ENCODE assay signal across 16 cellular contexts in genomic region chr7:45161138-45161537, GRCh38. TPM values are rescaled to one million over a fixed set of nuclear protein-coding genes. Genes with fewer than 3 reads are reported as not detected.
A peak's percentile ranks its signal among the peaks of the same experiment; 100 is the strongest.
DNase-seq lines count a peak whose midpoint lies in the region; ATAC-seq and TF ChIP-seq lines count a peak whose summit lies in the region.
"Had no signal": no experiment of that assay in that cellular context is flagged by ENCODE, and none has a peak within 500 bp of the region (broad histone marks: within the 10 kb centered on the region; RNA-seq: fewer than 3 reads in every experiment).

No MANE protein-coding gene starts in this region.

- H3K9ac ChIP-seq in BLaER1 treated with 17β-estradiol and CSF1 and Interleukin-3, amounts not matched to agents 10 nM and 100 nM, result peak overlapping the region in 8 of 11 experiments; percentile 22 to 62 (median 50); a peak in 12 of 22 replicates

- TF ChIP-seq POLR2A in spleen (IDR thresholded peaks at IDR 0.05) (no peak), thyroid gland (IDR thresholded peaks at IDR 0.05) (no peak)

- no peak for DNase-seq in T-helper 1 cell
- DNase-seq in central memory CD8-positive, alpha-beta T cell (ENCODE audit: low spot score in 2 of 2), result no peak
- DNase-seq in spleen, result peak; percentile 29
- no peak for DNase-seq in thyroid gland
- no peak for DNase-seq in BE2C
- DNase-seq in NCI-H2227 treated with DMSO at 0.1 percent for 48 hours (lab: John Stamatoyannopoulos, UW), result no peak
- DNase-seq: 8988T, COR-L47, KG1, NCI-H1048, NCI-H146, NCI-H2107, PC-9 had no signal

- no peak overlapping the region for H3K27ac Mint-ChIP-seq in T-helper 1 cell treated with Interleukin-12 subunit alpha and Interleukin-12 subunit beta and Interleukin-4 antibody, amounts not matched to agents 30 μg/mL and 1 μg/mL, for 36 hours
- peak overlapping the region; percentile 18 for H3K27ac Mint-ChIP-seq in central memory CD8-positive, alpha-beta T cell (ENCODE audit: low read depth)

- peak overlapping the region in 9 of 11 experiments; percentile 38 to 79 (median 74); a peak in 16 of 22 replicates for H3K27ac ChIP-seq in BLaER1 treated with 17β-estradiol and CSF1 and Interleukin-3, amounts not matched to agents 10 nM and 100 nM
- peak overlapping the region in 1 of 8 donors; percentile 31 for H3K27ac ChIP-seq in spleen
- peak overlapping the region in 1 of 3 donors; percentile 36 for H3K27ac ChIP-seq in thyroid gland
- H3K27ac ChIP-seq: C4-2B, PC-9 had no signal

- H3K4me3 ChIP-seq in BLaER1 treated with 17β-estradiol and CSF1 and Interleukin-3, amounts not matched to agents 10 nM and 100 nM, result no peak overlapping the region
- H3K4me3 ChIP-seq in spleen (no peak overlapping the region), thyroid gland (replicated peaks in 1 of 3) (no peak overlapping the region), BE2C (ENCODE audit: low read depth, low read length) (no peak overlapping the region)
- H3K4me3 ChIP-seq: PC-9 had no signal

- H3K36me3 ChIP-seq in BLaER1 treated with 17β-estradiol and CSF1 and Interleukin-3, amounts not matched to agents 10 nM and 100 nM, result no peaks in the 10 kb centered on the region
- no peaks in the 10 kb centered on the region for H3K36me3 ChIP-seq in spleen
- no peaks in the 10 kb centered on the region for H3K36me3 ChIP-seq in thyroid gland
- H3K36me3 ChIP-seq in BE2C, result no peaks in the 10 kb centered on the region

- ATAC-seq in central memory CD8-positive, alpha-beta T cell (replicated peaks; ENCODE audit: extremely low read depth, poor library complexity, severe bottlenecking), result no peak

- TF ChIP-seq CTCF in spleen (IDR thresholded peaks at IDR 0.05 in 8 of 11, conservative IDR thresholded peaks at IDR 0.05 in 3 of 11) (no peak), thyroid gland (IDR thresholded peaks at IDR 0.05) (no peak), BE2C (IDR thresholded peaks at IDR 0.05; ENCODE audit: low read depth, low read length) (no peak)

- H3K9me3 ChIP-seq in BLaER1 treated with 17β-estradiol and CSF1 and Interleukin-3, amounts not matched to agents 10 nM and 100 nM (replicated peaks in 1 of 11), result peaks cover 17 to 30% (median 19%) of the 10 kb centered on the region in 11 experiments
- H3K9me3 ChIP-seq in spleen (peaks cover 0 to 17% (median 12%) of the 10 kb centered on the region in 8 donors), thyroid gland (no peaks in the 10 kb centered on the region), BE2C (no peaks in the 10 kb centered on the region)

- H3K4me3 Mint-ChIP-seq in T-helper 1 cell treated with Interleukin-12 subunit alpha and Interleukin-12 subunit beta and Interleukin-4 antibody, amounts not matched to agents 30 μg/mL and 1 μg/mL, for 36 hours, result peak overlapping the region; percentile 18
- H3K4me3 Mint-ChIP-seq in central memory CD8-positive, alpha-beta T cell, result no peak overlapping the region

- H3K36me3 Mint-ChIP-seq in T-helper 1 cell treated with Interleukin-12 subunit alpha and Interleukin-12 subunit beta and Interleukin-4 antibody, amounts not matched to agents 30 μg/mL and 1 μg/mL, for 36 hours (ENCODE audit: low read depth), result no peaks in the 10 kb centered on the region
- no peaks in the 10 kb centered on the region for H3K36me3 Mint-ChIP-seq in central memory CD8-positive, alpha-beta T cell (ENCODE audit: insufficient read depth)

- intact Hi-C loops in spleen (cut with DNase I; ENCODE audit: low total_unique reads), result no loop called here
- intact Hi-C loops in thyroid gland (cut with DNase I), result no loop called here

- peak overlapping the region; percentile 61 to 86 (median 81) for H3K4me2 ChIP-seq in BLaER1 treated with 17β-estradiol and CSF1 and Interleukin-3, amounts not matched to agents 10 nM and 100 nM
- H3K4me2 ChIP-seq: PC-9 had no signal

- peaks cover 33% of the 10 kb centered on the region for H3K27me3 Mint-ChIP-seq in T-helper 1 cell treated with Interleukin-12 subunit alpha and Interleukin-12 subunit beta and Interleukin-4 antibody, amounts not matched to agents 30 μg/mL and 1 μg/mL, for 36 hours (ENCODE audit: low read depth)
- peaks cover 29% of the 10 kb centered on the region for H3K27me3 Mint-ChIP-seq in central memory CD8-positive, alpha-beta T cell

- no peaks in the 10 kb centered on the region for H4K20me1 ChIP-seq in BLaER1 treated with 17β-estradiol and CSF1 and Interleukin-3, amounts not matched to agents 10 nM and 100 nM

- H3K27me3 ChIP-seq in BLaER1 treated with 17β-estradiol and CSF1 and Interleukin-3, amounts not matched to agents 10 nM and 100 nM, result peaks cover 30 to 37% (median 33%) of the 10 kb centered on the region in 11 experiments
- peaks cover 0 to 34% (median 21%) of the 10 kb centered on the region in 7 donors for H3K27me3 ChIP-seq in spleen (replicated peaks in 1 of 7)
- H3K27me3 ChIP-seq in thyroid gland, result no peaks in the 10 kb centered on the region
- no peaks in the 10 kb centered on the region for H3K27me3 ChIP-seq in BE2C

- 76 to 84% (median 81%) methylated on average over 4 of the region's 4 CpGs for WGBS in spleen, 5 donors
- 75 to 88% methylated on average over 4 of the region's 4 CpGs for WGBS in thyroid gland, 2 donors

- peaks cover 9% of the 10 kb centered on the region for H3K4me1 Mint-ChIP-seq in T-helper 1 cell treated with Interleukin-12 subunit alpha and Interleukin-12 subunit beta and Interleukin-4 antibody, amounts not matched to agents 30 μg/mL and 1 μg/mL, for 36 hours (ENCODE audit: low read depth)
- H3K4me1 Mint-ChIP-seq in central memory CD8-positive, alpha-beta T cell, result no peaks in the 10 kb centered on the region

- H3K9me3 Mint-ChIP-seq in T-helper 1 cell treated with Interleukin-12 subunit alpha and Interleukin-12 subunit beta and Interleukin-4 antibody, amounts not matched to agents 30 μg/mL and 1 μg/mL, for 36 hours, result no peaks in the 10 kb centered on the region
- no peaks in the 10 kb centered on the region for H3K9me3 Mint-ChIP-seq in central memory CD8-positive, alpha-beta T cell

- peaks cover 17 to 44% (median 29%) of the 10 kb centered on the region in 10 experiments for H3K4me1 ChIP-seq in BLaER1 treated with 17β-estradiol and CSF1 and Interleukin-3, amounts not matched to agents 10 nM and 100 nM
- H3K4me1 ChIP-seq in spleen (peaks cover 0 to 26% (median 6%) of the 10 kb centered on the region in 6 donors), thyroid gland (peaks cover 0 to 7% of the 10 kb centered on the region in 2 donors), BE2C (peaks cover 4% of the 10 kb centered on the region)

RNA-seq across cellular contexts. Expression of gene RAMP3, which starts 3.5 kb away (rescaled TPM):
- total RNA-seq in spleen, result 10 to 100 TPM in 5 of 7 donors, 1 to 10 TPM in 2; 6.3 to 27.8 (median 11.8) TPM
- polyA plus RNA-seq in spleen, result 10 to 100 TPM; 14.2 to 21.6 (median 18.9) TPM
- 100 to 1,000 TPM in 1 of 4 donors, 10 to 100 TPM in 3; 40.1 to 145 (median 73.1) TPM for total RNA-seq in thyroid gland
- polyA plus RNA-seq in BE2C (2012; ENCODE audit: insufficient read depth, insufficient read length, low read depth), result not detected
- total RNA-seq: PC-9 had no signal

RNA-seq across cellular contexts. Expression of gene TBRG4, which starts 49.6 kb away (rescaled TPM):
- total RNA-seq in spleen, result 10 to 100 TPM; 37.9 to 77.1 (median 67.4) TPM
- 10 to 100 TPM; 42.9 to 59.9 (median 46.2) TPM for polyA plus RNA-seq in spleen
- total RNA-seq in thyroid gland, result 10 to 100 TPM; 40.0 to 57.6 (median 49.3) TPM
- polyA plus RNA-seq in BE2C (2012; ENCODE audit: insufficient read depth, insufficient read length, low read depth), result 221 TPM
